11 cellular contexts compared by ENCODE assay signal in genomic region chr11:34154059-34154875, GRCh38. TPM values are rescaled to one million over a fixed set of nuclear protein-coding genes. Genes with fewer than 3 reads are reported as not detected.
A peak's percentile ranks its signal among the peaks of the same experiment; 100 is the strongest.
DNase-seq lines count a peak whose midpoint lies in the region; ATAC-seq, FAIRE-seq and TF ChIP-seq lines count a peak whose summit lies in the region.
"Had no signal": no experiment of that assay in that cellular context is flagged by ENCODE, and none has a peak within 500 bp of the region (broad histone marks: within the 10 kb centered on the region; RNA-seq: fewer than 3 reads in every experiment).

No MANE protein-coding gene starts in this region.

- no peak overlapping the region for H2BK120ac ChIP-seq in H1 (replicated peaks; ENCODE audit: low read depth, low read length)

- TF ChIP-seq EP300 in H1 (IDR thresholded peaks at IDR 0.05; ENCODE audit: borderline replicate concordance in 1 of 2, low read depth in 2 of 2, low read length in 2 of 2) (no peak), ovary (IDR thresholded peaks at IDR 0.05) (no peak)

- no peaks in the 10 kb centered on the region for H3K79me2 ChIP-seq in H1 (ENCODE audit: control insufficient read depth in 1 of 2, insufficient read depth in 2 of 2, low read length in 2 of 2)

- H2BK15ac ChIP-seq in H1 (ENCODE audit: low read length) = no peak overlapping the region

- no peak for TF ChIP-seq CTCF in H1 (IDR thresholded peaks at IDR 0.05; ENCODE audit: control extremely low read depth in 1 of 3, insufficient read depth in 1 of 3, low read depth in 1 of 3, low read length in 3 of 3)
- TF ChIP-seq CTCF in WERI-Rb-1 (IDR thresholded peaks at IDR 0.05; ENCODE audit: low read depth, low read length) = no peak
- no peak for TF ChIP-seq CTCF in ovary (IDR thresholded peaks at IDR 0.05)

- H3K27ac ChIP-seq in H1 (ENCODE audit: low read depth, low read length) = no peak overlapping the region
- H3K27ac ChIP-seq in WERI-Rb-1 = no peak overlapping the region
- peak overlapping the region in 1 of 2 donors; percentile 68 for H3K27ac ChIP-seq in ovary

- H3K4me3 ChIP-seq in H1 (ENCODE audit: extremely low read depth in 1 of 4, insufficient read depth in 2 of 4, low read depth in 3 of 4, low read length in 4 of 4) (no peak overlapping the region), WERI-Rb-1 (ENCODE audit: low read depth, low read length) (no peak overlapping the region), ovary (no peak overlapping the region)

- H2BK20ac ChIP-seq in H1 (ENCODE audit: low read length) = no peak overlapping the region

- no peak for TF ChIP-seq POLR2A in H1 (IDR thresholded peaks at IDR 0.05; ENCODE audit: control extremely low read depth in 1 of 2, low read depth in 2 of 2, low read length in 2 of 2)
- TF ChIP-seq POLR2A in ovary (IDR thresholded peaks at IDR 0.05) = no peak

- H3K18ac ChIP-seq in H1 (ENCODE audit: extremely low read depth, low read length) = no peak overlapping the region

- H2BK5ac ChIP-seq in H1 (ENCODE audit: low read depth, low read length) = no peak overlapping the region; the same call in 1 of the 2 replicates

- no peak overlapping the region for H2AFZ ChIP-seq in H1 (ENCODE audit: low read length)

- POLR2A ChIA-PET in H1 (lab: Charles Lee; ENCODE audit: partially characterized antibody) = interaction anchor here (0.9 to 1.6 kb wide), 4 partner anchors 11 to 203 kb away, joined by 3 to 4 read pairs (median 3); partner anchors contain the start of gene ABTB2

- no peak overlapping the region for H4K5ac ChIP-seq in H1 (ENCODE audit: insufficient read length, low read depth, low read length)

- DNase-seq in CMK (ENCODE audit: low read depth) = peak; percentile 53
- DNase-seq in H1 (ENCODE audit: low read depth in 1 of 2, low spot score in 2 of 2) = no peak
- DNase-seq in NCI-H524 treated with DMSO at 0.1 percent for 48 hours (lab: John Stamatoyannopoulos, UW) = no peak
- DNase-seq in NCI-H345 (lab: John Stamatoyannopoulos, UW) = no peak
- no peak for DNase-seq in WERI-Rb-1
- no peak for DNase-seq in ovary
- DNase-seq: islet precursor cell had no signal

- CTCF ChIA-PET in H1 (lab: Charles Lee; ENCODE audit: partially characterized antibody) = interaction anchor here (0.6 to 11.3 kb wide), 7 partner anchors 9 to 314 kb away, joined by 3 to 89 read pairs (median 4); no protein-coding TSS in a partner anchor

- FAIRE-seq in H1 (lab: Jason Lieb, UNC) = no peak
- FAIRE-seq: D721Med had no signal

- H3K36me3 ChIP-seq in H1 (ENCODE audit: control insufficient read depth in 2 of 4, insufficient read depth in 4 of 4, low read length in 3 of 4) (peaks cover 0 to 3% (median 1%) of the 10 kb centered on the region in 4 experiments; a peak in 2 of 8 replicates), WERI-Rb-1 (peaks cover 73% of the 10 kb centered on the region), ovary (no peaks in the 10 kb centered on the region)

- H3K23me2 ChIP-seq in H1 (ENCODE audit: low read depth, low read length) = no peaks in the 10 kb centered on the region

- H3K56ac ChIP-seq in H1 (replicated peaks; ENCODE audit: insufficient read length, low read depth, low read length) = no peak overlapping the region

- no peak overlapping the region for H2BK12ac ChIP-seq in H1 (ENCODE audit: low read depth, low read length)

- H3K4me2 ChIP-seq in H1 (ENCODE audit: insufficient read depth in 1 of 2, low read depth in 2 of 2, low read length in 2 of 2) = no peak overlapping the region

- H4K20me1 ChIP-seq in H1 (replicated peaks in 1 of 2; ENCODE audit: control insufficient read depth in 1 of 2, insufficient read depth in 2 of 2, low read length in 2 of 2) = peaks cover 14 to 20% of the 10 kb centered on the region in 2 experiments

- H3K27me3 ChIP-seq in H1 (replicated peaks in 1 of 4; ENCODE audit: control insufficient read depth in 3 of 4, extremely low read depth in 1 of 4, insufficient read depth in 3 of 4, low read length in 3 of 4) = no peaks in the 10 kb centered on the region
- no peaks in the 10 kb centered on the region for H3K27me3 ChIP-seq in WERI-Rb-1 (ENCODE audit: insufficient read depth, low read depth, severe bottlenecking)
- no peaks in the 10 kb centered on the region for H3K27me3 ChIP-seq in ovary

- H4K8ac ChIP-seq in H1 (ENCODE audit: extremely low read depth, insufficient read depth, low read length) = no peak overlapping the region; the same call in 1 of the 2 replicates

- no peaks in the 10 kb centered on the region for H3K79me1 ChIP-seq in H1 (ENCODE audit: low read depth, low read length)

- WGBS in H1 (ENCODE audit: extremely low coverage in 1 of 2, insufficient coverage in 1 of 2, insufficient read length in 1 of 2, insufficient replicate concordance in 2 of 2, low coverage in 1 of 2, low lambda C conversion rate in 2 of 2, missing lambda C conversion rate in 1 of 2), 2 experiments = 93% methylated on average over 14 of the region's 16 CpGs; no CpG with 5 or more reads in 1 of the 2 experiments
- 80 to 89% (median 86%) methylated on average over 16 of the region's 16 CpGs for WGBS in ovary, 3 donors

- TF ChIP-seq RAD21 in H1 (IDR thresholded peaks at IDR 0.05 in 1 of 2, conservative IDR thresholded peaks at IDR 0.05 in 1 of 2; ENCODE audit: low read depth in 2 of 2, low read length in 2 of 2) = no peak

- intact Hi-C loops in ovary (cut with DNase I) = no loop called here

- ATAC-seq in GM19468 (IDR thresholded peaks at IDR 0.05; ENCODE audit: extremely low read depth, unreplicated experiment) = peak; percentile 70
- ATAC-seq in HG03378 (IDR thresholded peaks at IDR 0.05; ENCODE audit: unreplicated experiment) = peak; percentile 70
- ATAC-seq: T-cell had no signal

- no peak overlapping the region for H4K91ac ChIP-seq in H1 (replicated peaks; ENCODE audit: insufficient read length, low read length)

- H3K4me1 ChIP-seq in H1 (replicated peaks in 1 of 4; ENCODE audit: control insufficient read depth in 3 of 4, insufficient read depth in 4 of 4, low read length in 3 of 4) (no peaks in the 10 kb centered on the region), ovary (ENCODE audit: insufficient read depth) (peaks cover 7% of the 10 kb centered on the region)

- no peak overlapping the region for H3K14ac ChIP-seq in H1 (ENCODE audit: insufficient read length)

- H3K9me3 ChIP-seq in H1 (ENCODE audit: insufficient read depth in 2 of 2, low read depth in 1 of 2, low read length in 1 of 2) (no peaks in the 10 kb centered on the region), WERI-Rb-1 (ENCODE audit: severe bottlenecking) (no peaks in the 10 kb centered on the region), ovary (no peaks in the 10 kb centered on the region)

- H3K23ac ChIP-seq in H1 (ENCODE audit: insufficient read length) = no peak overlapping the region

- no peak overlapping the region for H3K4ac ChIP-seq in H1 (replicated peaks; ENCODE audit: insufficient read length, low read depth, low read length)

- 0 out of 2 replicates have a peak overlapping the region, but pooled peaks have one; percentile 39 for H2AK5ac ChIP-seq in H1 (ENCODE audit: low read depth, low read length)

- H3K9ac ChIP-seq in H1 (replicated peaks in 1 of 4; ENCODE audit: extremely low read depth in 1 of 4, low read depth in 3 of 4, low read length in 3 of 4) = no peak overlapping the region

TF ChIP-seq in H1, 55 proteins besides CTCF, POLR2A, EP300 and RAD21:
- TF ChIP-seq ATF3 (IDR thresholded peaks at IDR 0.05; ENCODE audit: insufficient read depth, low read depth, low read length) (no peak), POLR2AphosphoS5 (IDR thresholded peaks at IDR 0.05; ENCODE audit: low read depth, low read length) (0 out of 2 replicates have a peak, but pooled peaks have one; percentile 20)

RNA-seq across cellular contexts. Expression of gene NAT10, which starts 48.8 kb away (rescaled TPM):
- total RNA-seq in H1 (2021; fragmentation: NEBNext Ultra II Directional; extraction: Animal tissue kit (Norgen Biotek cat#: 25700)) = 88.7 and 89.6 TPM in 2 replicates
- 66.3 and 67.5 TPM in 2 replicates for polyA plus RNA-seq in H1 (2011; rRNA removed)
- polyA plus RNA-seq in H1 (2011; cell fraction: cytosol; rRNA removed) = 53.5 TPM
- 101 TPM for polyA plus RNA-seq in H1 (2011; cell fraction: nucleus; rRNA removed)
- polyA plus RNA-seq in H1 (2012, experiment 1 of 2) = 64.5 to 72.7 TPM (median 70.6 TPM) in 4 replicates
- polyA plus RNA-seq in H1 (2012, experiment 2 of 2) = 45.7 TPM
- 66.8 TPM for polyA plus RNA-seq in H1 (2013, experiment 1 of 2)
- polyA plus RNA-seq in H1 (2013, experiment 2 of 2) = 60.0 TPM
- polyA minus RNA-seq in H1 (2011; rRNA and poly(A)+ RNA removed) = 99.2 and 104 TPM in 2 replicates
- 56.5 TPM for polyA minus RNA-seq in H1 (2011; cell fraction: cytosol; rRNA and poly(A)+ RNA removed)
- 56.3 TPM for polyA minus RNA-seq in H1 (2011; cell fraction: nucleus; rRNA and poly(A)+ RNA removed)
- total RNA-seq in ovary = 10 to 100 TPM; 20.5 to 60.9 (median 49.1) TPM
- 10 to 100 TPM; 19.8 to 60.2 TPM for polyA plus RNA-seq in ovary
